In genomic region chr3:18086078-18086477, GRCh38 we compare ENCODE assay signal across 16 cellular contexts.
"Had no signal": no experiment of that assay in that cellular context is flagged by ENCODE, and none has a peak within 500 bp of the region (broad histone marks: within the 10 kb centered on the region; RNA-seq: fewer than 3 reads in every experiment).

No MANE protein-coding gene starts in this region.

- H3K9me3 Mint-ChIP-seq: activated B cell treated with CpG ODN at 0.5 μM for 24 hours; activated T-helper 1 cell treated with anti-CD3 and anti-CD28 coated beads, Interleukin-12 subunit alpha, Interleukin-12 subunit beta, Interleukin-2, Interleukin-4 antibody, amounts not matched to agents 30 ng/mL and 10 ng/mL and 1 ng/mL, durations not matched to agents 14 hours and 24 hours and 36 hours had no signal

- H3K27me3 ChIP-seq: right lobe of liver, stomach, testis had no signal

- H3K4me3 Mint-ChIP-seq: activated B cell treated with CpG ODN at 0.5 μM for 24 hours; activated T-helper 1 cell treated with anti-CD3 and anti-CD28 coated beads, Interleukin-12 subunit alpha, Interleukin-12 subunit beta, Interleukin-2, Interleukin-4 antibody, amounts not matched to agents 30 ng/mL and 10 ng/mL and 1 ng/mL, durations not matched to agents 14 hours and 24 hours and 36 hours; T-helper 17 cell had no signal

- H3K4me1 Mint-ChIP-seq: activated B cell treated with CpG ODN at 0.5 μM for 24 hours had no signal

- H3K4me1 ChIP-seq: psoas muscle, right lobe of liver, stomach, testis had no signal

- H3K27ac ChIP-seq: psoas muscle, right lobe of liver, stomach, testis had no signal

- H3K4me3 ChIP-seq: psoas muscle, right lobe of liver, smooth muscle cell, stomach, testis had no signal

- H3K9me3 ChIP-seq: psoas muscle, right lobe of liver, stomach, testis had no signal

- H3K4me2 ChIP-seq: smooth muscle cell had no signal

- DNase-seq: activated B cell treated with CpG ODN at 0.5 μM for 24 hours; activated CD4-positive, alpha-beta T cell treated with anti-CD3 and anti-CD28 coated beads for 48 hours; activated CD8-positive, alpha-beta memory T cell treated with anti-CD3 and anti-CD28 coated beads for 24 hours; activated naive CD4-positive, alpha-beta T cell; aorta; cerebellar nuclear complex; effector memory CD4-positive, alpha-beta T cell; foreskin fibroblast; kidney glomerular epithelial cell; psoas muscle; right lobe of liver; stomach; T-helper 17 cell; testis had no signal

- ATAC-seq: psoas muscle, right lobe of liver, T-helper 17 cell had no signal

- H3K27ac Mint-ChIP-seq: activated B cell treated with CpG ODN at 0.5 μM for 24 hours; activated T-helper 1 cell treated with anti-CD3 and anti-CD28 coated beads, Interleukin-12 subunit alpha, Interleukin-12 subunit beta, Interleukin-2, Interleukin-4 antibody, amounts not matched to agents 30 ng/mL and 10 ng/mL and 1 ng/mL, durations not matched to agents 14 hours and 24 hours and 36 hours; T-helper 17 cell had no signal

- H3K36me3 ChIP-seq: right lobe of liver, stomach had no signal
